20 cellular contexts compared by ENCODE assay signal in genomic region chr21:42319851-42320602, GRCh38. TPM values are rescaled to one million over a fixed set of nuclear protein-coding genes. Genes with fewer than 3 reads are reported as not detected.
DNase-seq lines count a peak whose midpoint lies in the region; ATAC-seq and TF ChIP-seq lines count a peak whose summit lies in the region.
"Had no signal": no experiment of that assay in that cellular context is flagged by ENCODE, and none has a peak within 500 bp of the region (broad histone marks: within the 10 kb centered on the region; RNA-seq: fewer than 3 reads in every experiment).

No MANE protein-coding gene starts in this region.

- intact Hi-C loops in left colon (cut with DNase I, micrococcal nuclease) = no loop called here

- no peaks in the 10 kb centered on the region for H3K79me2 ChIP-seq in Loucy (ENCODE audit: insufficient read depth, low read length)

- H3K27me3 Mint-ChIP-seq in stimulated activated memory B cell treated with anti-CD40 and anti-IgM and Interleukin-4, amounts not matched to agents 10 μg/mL and 1 μg/mL and 100 μg/mL, for 72 hours = peaks cover 67% of the 10 kb centered on the region

- H3K4me3 ChIP-seq in Loucy (ENCODE audit: low read length, poor library complexity, severe bottlenecking) = peak overlapping the region; percentile 21
- H3K4me3 ChIP-seq: heart left ventricle, tibial nerve had no signal

- peak overlapping the region; percentile 53; the same call in 1 of the 2 replicates for H2AFZ ChIP-seq in Loucy (ENCODE audit: low read length)

- ATAC-seq in left colon = peak; percentile 32
- ATAC-seq in stimulated activated memory B cell treated with anti-CD40 and anti-IgM and Interleukin-4, amounts not matched to agents 10 μg/mL and 1 μg/mL and 100 μg/mL, for 72 hours = peak; percentile 25
- ATAC-seq in HG03460 (IDR thresholded peaks at IDR 0.05; ENCODE audit: unreplicated experiment) = no peak

- H3K27ac Mint-ChIP-seq in stimulated activated memory B cell treated with anti-CD40 and anti-IgM and Interleukin-4, amounts not matched to agents 10 μg/mL and 1 μg/mL and 100 μg/mL, for 72 hours = peak overlapping the region; percentile 25
- H3K27ac Mint-ChIP-seq: T-helper 2 cell treated with Interferon-gamma antibody and Interleukin-4, amounts not matched to agents 5 μg/mL and 100 μg/mL, for 36 hours had no signal

- H3K4me1 Mint-ChIP-seq in stimulated activated memory B cell treated with anti-CD40 and anti-IgM and Interleukin-4, amounts not matched to agents 10 μg/mL and 1 μg/mL and 100 μg/mL, for 72 hours = peaks cover 13% of the 10 kb centered on the region

- TF ChIP-seq CTCF in Loucy (conservative IDR thresholded peaks at IDR 0.05; ENCODE audit: low read length) = peak; percentile 35

- no peaks in the 10 kb centered on the region for H3K9me2 ChIP-seq in Loucy (replicated peaks; ENCODE audit: low read depth, low read length)

- H3K9me3 Mint-ChIP-seq in stimulated activated memory B cell treated with anti-CD40 and anti-IgM and Interleukin-4, amounts not matched to agents 10 μg/mL and 1 μg/mL and 100 μg/mL, for 72 hours = no peaks in the 10 kb centered on the region
- H3K9me3 Mint-ChIP-seq: CD8-positive, alpha-beta memory T cell; T-helper 2 cell treated with Interferon-gamma antibody and Interleukin-4, amounts not matched to agents 5 μg/mL and 100 μg/mL, for 36 hours had no signal

- peak overlapping the region; percentile 67 for H3K4me2 ChIP-seq in Loucy (ENCODE audit: low read depth, low read length, poor library complexity, severe bottlenecking)

- no peaks in the 10 kb centered on the region for H3K36me3 Mint-ChIP-seq in stimulated activated memory B cell treated with anti-CD40 and anti-IgM and Interleukin-4, amounts not matched to agents 10 μg/mL and 1 μg/mL and 100 μg/mL, for 72 hours
- H3K36me3 Mint-ChIP-seq: CD8-positive, alpha-beta memory T cell had no signal

- H3F3A ChIP-seq in Loucy (ENCODE audit: low read depth) = no peaks in the 10 kb centered on the region; the same call in 1 of the 2 replicates

- H3K36me3 ChIP-seq in Loucy (ENCODE audit: insufficient read depth, low read length) = no peaks in the 10 kb centered on the region
- H3K36me3 ChIP-seq: heart left ventricle, tibial nerve had no signal

- DNase-seq in NCI-H146 (lab: John Stamatoyannopoulos, UW) = peak; percentile 9
- DNase-seq in NCI-H146 treated with DMSO at 0.1 percent for 48 hours (lab: John Stamatoyannopoulos, UW; ENCODE audit: unreplicated experiment) = no peak
- peak; percentile 62 to 65 for DNase-seq in left colon
- DNase-seq in NCI-H526 treated with DMSO at 0.1 percent for 48 hours (lab: John Stamatoyannopoulos, UW) = no peak
- DNase-seq in putamen (ENCODE audit: low spot score) = no peak
- DNase-seq: activated CD4-positive, alpha-beta T cell treated with anti-CD3 and anti-CD28 coated beads for 4 hours; amniotic stem cell; CD8-positive, alpha-beta memory T cell; erythroblast; heart left ventricle; NCI-H2081 treated with DMSO at 0.1 percent for 48 hours had no signal

- no peaks in the 10 kb centered on the region for H3K9me3 ChIP-seq in Loucy (ENCODE audit: insufficient read depth, low read depth, low read length)
- H3K9me3 ChIP-seq: heart left ventricle had no signal

- peak overlapping the region; percentile 37 for H3K9ac ChIP-seq in Loucy (ENCODE audit: low read depth, low read length, poor library complexity, severe bottlenecking)

- H3K4me3 Mint-ChIP-seq in stimulated activated memory B cell treated with anti-CD40 and anti-IgM and Interleukin-4, amounts not matched to agents 10 μg/mL and 1 μg/mL and 100 μg/mL, for 72 hours = no peak overlapping the region
- H3K4me3 Mint-ChIP-seq: T-helper 2 cell treated with Interferon-gamma antibody and Interleukin-4, amounts not matched to agents 5 μg/mL and 100 μg/mL, for 36 hours had no signal

- H4K20me1 ChIP-seq in Loucy (ENCODE audit: insufficient read depth, low read length, poor library complexity, severe bottlenecking) = no peaks in the 10 kb centered on the region

- H3K27me3 ChIP-seq in Loucy (ENCODE audit: insufficient read depth, low read length, poor library complexity, severe bottlenecking) = no peaks in the 10 kb centered on the region
- H3K27me3 ChIP-seq: tibial nerve had no signal

- peaks cover 33% of the 10 kb centered on the region for H3K4me1 ChIP-seq in Loucy (ENCODE audit: insufficient read depth, low read length, poor library complexity, severe bottlenecking)

RNA-seq across cellular contexts. Expression of gene TFF3, which starts 4.8 kb away (rescaled TPM):
- total RNA-seq in left colon = 1,000 to 10,000 TPM; 3,156 to 4,796 TPM
- total RNA-seq: A172; CD8-positive, alpha-beta memory T cell; pulmonary artery endothelial cell had no signal

RNA-seq across cellular contexts. Expression of gene TFF2, which starts 30.8 kb away (rescaled TPM):
- total RNA-seq in left colon = under 1 TPM; 0.87 to 0.98 TPM
- total RNA-seq: A172; CD8-positive, alpha-beta memory T cell; heart left ventricle; kidney epithelial cell; pulmonary artery endothelial cell; tibial nerve had no signal

RNA-seq across cellular contexts. Expression of gene TFF1, which starts 46.3 kb away (rescaled TPM):
- total RNA-seq in left colon = 100 to 1,000 TPM; 208 to 322 TPM
- total RNA-seq: A172; CD8-positive, alpha-beta memory T cell; heart left ventricle; kidney epithelial cell; M059J; pulmonary artery endothelial cell; tibial nerve had no signal

Comparison
In these comparisons a context has a peak if more than half of its experiments do, and no peak if none do; other contexts are left out.
1. DNase-seq: peak in NCI-H146 (single experiment) and left colon (2 of 2); none in NCI-H146 treated with DMSO at 0.1 percent for 48 hours (single experiment), NCI-H526 treated with DMSO at 0.1 percent for 48 hours (single experiment) and putamen (single experiment).